In the genomic region with DNA sequence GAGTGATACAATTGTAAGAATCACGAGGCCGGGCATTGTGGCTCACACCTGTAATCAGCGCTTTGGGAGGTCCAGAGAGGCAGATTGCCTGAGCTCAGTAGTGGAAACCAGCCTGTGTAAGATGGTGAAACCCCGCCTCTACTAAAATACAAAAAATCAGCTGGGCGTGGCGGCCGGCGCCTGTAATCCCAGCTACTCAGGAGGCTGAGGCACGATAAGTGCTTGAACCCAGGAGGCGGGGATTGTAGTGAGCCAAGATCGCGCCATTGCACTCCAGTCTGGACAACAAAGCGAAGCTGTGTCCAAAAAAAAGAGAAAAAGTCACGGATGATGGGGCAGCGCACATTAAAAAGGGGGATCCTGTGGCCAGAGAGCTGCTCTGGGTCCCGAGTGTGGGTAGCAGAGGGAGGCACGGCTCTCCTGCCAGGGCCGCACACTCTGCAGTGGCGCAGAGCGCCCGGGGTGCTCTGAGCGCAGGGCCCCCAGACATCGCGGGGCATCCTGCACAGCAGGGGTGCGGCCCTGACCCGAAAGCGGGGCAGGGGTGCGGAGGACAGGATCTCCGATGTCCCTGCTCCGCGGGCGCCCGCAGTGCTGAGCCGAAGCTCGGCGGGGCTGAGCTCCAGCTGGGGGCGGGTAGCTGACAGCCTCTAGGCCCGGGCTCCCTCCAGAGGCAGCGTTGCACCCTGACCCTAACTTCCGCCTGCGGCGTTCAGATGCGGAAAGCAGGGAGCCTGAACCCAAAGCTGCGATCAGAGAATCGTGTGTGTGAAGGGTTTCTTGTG, we compare ENCODE assay signal across 9 cellular contexts. TPM values are rescaled to one million over a fixed set of nuclear protein-coding genes. Genes with fewer than 3 reads are reported as not detected.
DNase-seq lines count a peak whose midpoint lies in the region; ATAC-seq and TF ChIP-seq lines count a peak whose summit lies in the region.
"Had no signal": no experiment of that assay in that cellular context is flagged by ENCODE, and none has a peak within 500 bp of the region (broad histone marks: within the 10 kb centered on the region; RNA-seq: fewer than 3 reads in every experiment).

No MANE protein-coding gene starts in this region.

- no peaks in the 10 kb centered on the region for H3K36me3 Mint-ChIP-seq in glutamatergic neuron (ENCODE audit: unreplicated experiment)

- TF ChIP-seq CTCF in glutamatergic neuron (IDR thresholded peaks at IDR 0.05; ENCODE audit: partially characterized antibody, unreplicated experiment) (no peak), omental fat pad (IDR thresholded peaks at IDR 0.05) (no peak)

- peaks cover 4% of the 10 kb centered on the region for H3K4me1 Mint-ChIP-seq in glutamatergic neuron (ENCODE audit: low read depth, unreplicated experiment)

- ATAC-seq in omental fat pad (ENCODE audit: low FRiP score) (peak; percentile 20), HG02852 (IDR thresholded peaks at IDR 0.05; ENCODE audit: unreplicated experiment) (no peak), HG03135 (IDR thresholded peaks at IDR 0.05; ENCODE audit: unreplicated experiment) (no peak)

- peak overlapping the region; percentile 55 for H3K27ac Mint-ChIP-seq in glutamatergic neuron (ENCODE audit: unreplicated experiment)

- H3K27me3 Mint-ChIP-seq in glutamatergic neuron (ENCODE audit: unreplicated experiment), result peaks cover 2% of the 10 kb centered on the region

- DNase-seq in EH (ENCODE audit: low read depth) (peak; percentile 19), NCI-H69 (lab: John Stamatoyannopoulos, UW) (peak; percentile 78), glutamatergic neuron (peak; percentile 59), omental fat pad (ENCODE audit: low spot score) (no peak), NCI-H226 (no peak), NCI-H187 (lab: John Stamatoyannopoulos, UW) (no peak)
- DNase-seq: NCI-H2171 treated with DMSO at 0.1 percent for 48 hours had no signal

- H3K4me3 Mint-ChIP-seq in glutamatergic neuron (ENCODE audit: unreplicated experiment), result peak overlapping the region; percentile 90

- H3K9me3 Mint-ChIP-seq in glutamatergic neuron (ENCODE audit: unreplicated experiment), result peaks cover 1% of the 10 kb centered on the region

RNA-seq across cellular contexts. Expression of a gene that starts 30.4 kb away (rescaled TPM):
- total RNA-seq in glutamatergic neuron (ENCODE audit: unreplicated experiment) (not detected), omental fat pad (under 1 TPM in 1 of 4 donors, not detected in 3; 0.12 TPM)

Comparison
In these comparisons a context has a peak if more than half of its experiments do, and no peak if none do; other contexts are left out.
1. DNase-seq: peak in EH (single experiment), NCI-H69 (single experiment) and glutamatergic neuron (single experiment); none in omental fat pad (single experiment), NCI-H226 (single experiment) and NCI-H187 (0 of 2).